Comparison of ENCODE assay signal across 24 cellular contexts in the genomic region with DNA sequence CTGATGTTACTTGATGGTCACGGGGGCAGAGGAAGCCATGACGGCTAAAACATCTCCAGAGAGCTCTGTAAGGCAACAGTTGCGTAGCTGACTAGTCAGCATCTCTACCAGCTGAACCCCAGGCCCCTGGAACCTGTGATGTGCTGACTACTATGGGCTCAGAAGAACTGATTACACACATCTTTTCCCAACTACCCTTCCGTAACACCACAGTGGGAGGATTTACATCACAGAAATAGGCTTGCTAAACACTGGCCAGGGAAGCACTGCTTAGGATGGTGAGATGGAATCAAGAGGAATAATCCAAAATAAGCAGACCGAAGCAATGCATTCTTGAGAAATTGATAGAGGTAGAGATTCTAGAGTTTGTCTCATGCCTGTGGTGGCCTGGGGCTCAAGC.
DNase-seq lines count a peak whose midpoint lies in the region; FAIRE-seq and TF ChIP-seq lines count a peak whose summit lies in the region.
"Had no signal": no experiment of that assay in that cellular context is flagged by ENCODE, and none has a peak within 500 bp of the region (broad histone marks: within the 10 kb centered on the region; RNA-seq: fewer than 3 reads in every experiment).

No MANE protein-coding gene starts in this region.

- no TSS peak for BruUV-seq in endothelial cell of umbilical vein (replicated peaks; lab: Mats Ljungman, UMichigan)

- H2BK120ac ChIP-seq in trophoblast cell (ENCODE audit: insufficient read depth, low read length, poor library complexity), result no peak overlapping the region

- H3K36me3 ChIP-seq in endothelial cell of umbilical vein (ENCODE audit: control insufficient read depth in 2 of 2, extremely low read depth in 1 of 2, insufficient read depth in 2 of 2, low read length in 2 of 2) (peaks cover 4 to 8% of the 10 kb centered on the region in 2 experiments), trophoblast cell (ENCODE audit: control insufficient read depth in 1 of 2, insufficient read depth in 2 of 2, low read length in 2 of 2) (peaks cover 9 to 33% of the 10 kb centered on the region in 2 experiments)
- H3K36me3 ChIP-seq: colonic mucosa had no signal

- FAIRE-seq in endothelial cell of umbilical vein (lab: Jason Lieb, UNC), result no peak
- FAIRE-seq: A204.1, GM12892 had no signal

- H3K9me3 ChIP-seq in endothelial cell of umbilical vein (replicated peaks; ENCODE audit: control insufficient read depth, insufficient read depth, low read length), result no peaks in the 10 kb centered on the region
- no peaks in the 10 kb centered on the region for H3K9me3 ChIP-seq in trophoblast cell (ENCODE audit: insufficient read depth, low read depth, low read length)
- H3K9me3 ChIP-seq: colonic mucosa, SJCRH30 had no signal

- H3K4me2 ChIP-seq in endothelial cell of umbilical vein (ENCODE audit: insufficient read depth, low read length) (peak overlapping the region; percentile 82), trophoblast cell (ENCODE audit: low read length) (no peak overlapping the region)

- peak overlapping the region; percentile 14 for H3K4me3 Mint-ChIP-seq in activated CD4-positive, alpha-beta T cell treated with anti-CD3 and anti-CD28 coated beads, Interleukin-2, amount 10 ng/mL, durations not matched to agents 24 days and 14 days
- H3K4me3 Mint-ChIP-seq: activated CD4-positive, alpha-beta memory T cell treated with anti-CD3 and anti-CD28 coated beads, Interleukin-2, amount 10 ng/mL, durations not matched to agents 7 days and 5 days; endodermal cell; memory B cell; naive thymus-derived CD8-positive, alpha-beta T cell had no signal

- H3K4me3 ChIP-seq in endothelial cell of umbilical vein (replicated peaks in 1 of 3; ENCODE audit: insufficient read depth in 1 of 3, low read depth in 1 of 3, low read length in 3 of 3) (no peak overlapping the region), trophoblast cell (ENCODE audit: low read depth, low read length) (no peak overlapping the region)
- H3K4me3 ChIP-seq: colonic mucosa, SJCRH30 had no signal

- H4K91ac ChIP-seq in trophoblast cell (ENCODE audit: low read depth, low read length), result no peak overlapping the region

- H3K79me2 ChIP-seq in endothelial cell of umbilical vein (ENCODE audit: control insufficient read depth, insufficient read depth, low read length) (peaks cover 16% of the 10 kb centered on the region), trophoblast cell (ENCODE audit: control insufficient read depth, insufficient read depth, low read length, poor library complexity) (peaks cover 7% of the 10 kb centered on the region)
- H3K79me2 ChIP-seq: parathyroid adenoma had no signal

- H2BK12ac ChIP-seq in trophoblast cell (ENCODE audit: low read length), result no peak overlapping the region

- TF ChIP-seq CTCF in RWPE1 (conservative IDR thresholded peaks at IDR 0.05; ENCODE audit: low read depth) (no peak), endothelial cell of umbilical vein (IDR thresholded peaks at IDR 0.05; ENCODE audit: extremely low read depth in 1 of 2, insufficient read depth in 1 of 2, low read depth in 1 of 2, low read length in 2 of 2) (no peak)

- H4K12ac ChIP-seq in trophoblast cell (ENCODE audit: low read depth, low read length), result no peak overlapping the region

- no peak overlapping the region for H3K4ac ChIP-seq in trophoblast cell (ENCODE audit: low read depth, low read length)

- peak overlapping the region; percentile 11 for H3K18ac ChIP-seq in trophoblast cell (ENCODE audit: low read length)

- POLR2A ChIA-PET in RWPE1 (lab: Yijun Ruan, JAX; ENCODE audit: low non-redundant PET), result no interaction called here
- POLR2A ChIA-PET in endothelial cell of umbilical vein (lab: Charles Lee), result interaction anchor here (1.0 to 4.2 kb wide), 4 partner anchors 24 to 149 kb away, joined by 3 to 22 read pairs (median 8); a partner anchor contains a TSS

- H3K27me3 ChIP-seq in endothelial cell of umbilical vein (ENCODE audit: control insufficient read depth in 2 of 2, insufficient read depth in 2 of 2, low read length in 2 of 2) (no peaks in the 10 kb centered on the region), trophoblast cell (ENCODE audit: insufficient read depth, low read length) (no peaks in the 10 kb centered on the region)
- H3K27me3 ChIP-seq: colonic mucosa, SJCRH30 had no signal

- no peak overlapping the region for H2AK5ac ChIP-seq in trophoblast cell (ENCODE audit: low read length)

- H3K27ac ChIP-seq in RWPE1 (peak overlapping the region; percentile 94), endothelial cell of umbilical vein (ENCODE audit: insufficient read depth, low read depth, low read length) (peak overlapping the region; percentile 99), trophoblast cell (ENCODE audit: low read depth, low read length) (no peak overlapping the region)
- H3K27ac ChIP-seq: colonic mucosa, parathyroid adenoma, SJCRH30 had no signal

- H3K9me1 ChIP-seq in endothelial cell of umbilical vein (replicated peaks; ENCODE audit: control insufficient read depth, extremely low read depth, insufficient read depth, low read length), result no peaks in the 10 kb centered on the region

- H3K27me3 Mint-ChIP-seq in activated CD4-positive, alpha-beta T cell treated with anti-CD3 and anti-CD28 coated beads, Interleukin-2, amount 10 ng/mL, durations not matched to agents 24 days and 14 days, result no peaks in the 10 kb centered on the region
- H3K27me3 Mint-ChIP-seq: activated CD4-positive, alpha-beta memory T cell treated with anti-CD3 and anti-CD28 coated beads, Interleukin-2, amount 10 ng/mL, durations not matched to agents 7 days and 5 days had no signal

- no peak overlapping the region for H2BK5ac ChIP-seq in trophoblast cell (ENCODE audit: low read depth, low read length, poor library complexity)

- CTCF ChIA-PET in RWPE1 (lab: Yijun Ruan, JAX), result interaction anchor here (1.0 to 1.6 kb wide), 3 partner anchors 78 to 182 kb away, joined by 3 to 4 read pairs (median 3); no protein-coding TSS in a partner anchor
- CTCF ChIA-PET in endothelial cell of umbilical vein (lab: Charles Lee), result interaction anchor here (1.0 to 3.5 kb wide), 18 partner anchors 11 to 182 kb away, joined by 3 to 23 read pairs (median 6); a partner anchor contains a TSS

- peaks cover 23% of the 10 kb centered on the region for H3K9me3 Mint-ChIP-seq in activated CD4-positive, alpha-beta T cell treated with anti-CD3 and anti-CD28 coated beads, Interleukin-2, amount 10 ng/mL, durations not matched to agents 24 days and 14 days
- H3K9me3 Mint-ChIP-seq: endodermal cell; memory B cell; naive thymus-derived CD8-positive, alpha-beta T cell had no signal

- peaks cover 3% of the 10 kb centered on the region for H3K79me1 ChIP-seq in trophoblast cell (ENCODE audit: low read length)

- H4K20me1 ChIP-seq in endothelial cell of umbilical vein (replicated peaks; ENCODE audit: control insufficient read depth, extremely low read depth, insufficient read depth, low read length), result no peaks in the 10 kb centered on the region

- intact Hi-C loops in activated CD4-positive, alpha-beta T cell treated with anti-CD3 and anti-CD28 coated beads, Interleukin-2, amount 10 ng/mL, durations not matched to agents 24 days and 14 days (cut with micrococcal nuclease), result no loop called here
- intact Hi-C loops in endothelial cell of umbilical vein (cut with micrococcal nuclease), result loop anchor here (5.0 kb wide), 1 partner anchor 94 kb away; no protein-coding TSS in a partner anchor

- H3K9ac ChIP-seq in endothelial cell of umbilical vein (replicated peaks; ENCODE audit: extremely low read depth, insufficient read depth, low read length) (peak overlapping the region; percentile 55), trophoblast cell (ENCODE audit: low read length) (no peak overlapping the region)
- H3K9ac ChIP-seq: parathyroid adenoma had no signal

- H2AFZ ChIP-seq in endothelial cell of umbilical vein (ENCODE audit: low read depth, low read length) (no peak overlapping the region), trophoblast cell (ENCODE audit: insufficient read depth, low read length, poor library complexity) (no peak overlapping the region)
- H2AFZ ChIP-seq: parathyroid adenoma had no signal

- peaks cover 29% of the 10 kb centered on the region for H3K36me3 Mint-ChIP-seq in activated CD4-positive, alpha-beta T cell treated with anti-CD3 and anti-CD28 coated beads, Interleukin-2, amount 10 ng/mL, durations not matched to agents 24 days and 14 days (ENCODE audit: low read depth)
- H3K36me3 Mint-ChIP-seq: memory B cell; naive thymus-derived CD8-positive, alpha-beta T cell had no signal

- peak overlapping the region; percentile 81 for H3K27ac Mint-ChIP-seq in activated CD4-positive, alpha-beta T cell treated with anti-CD3 and anti-CD28 coated beads, Interleukin-2, amount 10 ng/mL, durations not matched to agents 24 days and 14 days
- H3K27ac Mint-ChIP-seq: activated CD4-positive, alpha-beta memory T cell treated with anti-CD3 and anti-CD28 coated beads, Interleukin-2, amount 10 ng/mL, durations not matched to agents 7 days and 5 days; endodermal cell; memory B cell; naive thymus-derived CD8-positive, alpha-beta T cell had no signal

- H3K4me1 ChIP-seq in endothelial cell of umbilical vein (ENCODE audit: control insufficient read depth, extremely low read depth, insufficient read depth, low read length) (peaks cover 35% of the 10 kb centered on the region), trophoblast cell (ENCODE audit: control insufficient read depth in 1 of 2, insufficient read depth in 2 of 2, low read length in 2 of 2) (peaks cover 12 to 13% of the 10 kb centered on the region in 2 experiments)
- H3K4me1 ChIP-seq: colonic mucosa, parathyroid adenoma, SJCRH30 had no signal

- H3K14ac ChIP-seq in trophoblast cell (ENCODE audit: low read length), result no peak overlapping the region

- no peak overlapping the region for H4K8ac ChIP-seq in trophoblast cell (ENCODE audit: low read depth, low read length)

- H3K4me1 Mint-ChIP-seq in activated CD4-positive, alpha-beta T cell treated with anti-CD3 and anti-CD28 coated beads, Interleukin-2, amount 10 ng/mL, durations not matched to agents 24 days and 14 days, result peaks cover 41% of the 10 kb centered on the region
- H3K4me1 Mint-ChIP-seq: memory B cell had no signal

- H3K23ac ChIP-seq in trophoblast cell (ENCODE audit: low read length), result no peak overlapping the region

- no CpG with 5 or more reads among the region's 5 CpGs for WGBS in trophoblast cell (ENCODE audit: extremely low coverage, insufficient coverage, insufficient read length)

- dilution Hi-C loops in endothelial cell of umbilical vein (cut with MboI; ENCODE audit: extremely low pct_ligation_motif_present, low sequenced_read_pairs), result no loop called here

- no peak for DNase-seq in activated CD4-positive, alpha-beta T cell treated with anti-CD3 and anti-CD28 coated beads, Interleukin-2, amount 10 ng/mL, durations not matched to agents 24 days and 14 days
- DNase-seq in activated CD4-positive, alpha-beta T cell treated with anti-CD3 and anti-CD28 coated beads, Interleukin-2, amount 50 U/mL, for 4 hours, result no peak
- DNase-seq in RWPE1 (ENCODE audit: low spot score) (no peak), endothelial cell of umbilical vein (ENCODE audit: low read depth, low spot score) (peak; percentile 30), trophoblast cell (no peak), T-helper 9 cell (no peak), cortex of kidney (lab: John Stamatoyannopoulos, UW) (no peak), T1000 (lab: John Stamatoyannopoulos, UW) (no peak)
- DNase-seq: activated CD4-positive, alpha-beta memory T cell treated with anti-CD3 and anti-CD28 coated beads, Interleukin-2, amount 10 ng/mL, durations not matched to agents 7 days and 5 days; activated CD4-positive, CD25-positive, alpha-beta regulatory T cell; activated gamma-delta T cell; activated T-cell treated with anti-CD3 and anti-CD28 coated beads for 4 hours; colonic mucosa; endodermal cell; naive thymus-derived CD8-positive, alpha-beta T cell; NCI-H1930; NCI-H2227 treated with DMSO at 0.1 percent for 48 hours; SJCRH30; stimulated activated CD4-positive, alpha-beta T cell treated with anti-CD3 and anti-CD28 coated beads, Interleukin-15, amount 100 ng/mL, for 24 hours; stimulated activated CD8-positive, alpha-beta memory T cell treated with anti-CD3 and anti-CD28 coated beads, Interleukin-4, amount 100 ng/mL, for 48 hours had no signal

- no peak for TF ChIP-seq POLR2A in endothelial cell of umbilical vein (IDR thresholded peaks at IDR 0.05; ENCODE audit: low read depth, low read length)
